In genomic region chr2:223083402-223084070, GRCh38 we compare ENCODE assay signal across 24 cellular contexts. TPM values are rescaled to one million over a fixed set of nuclear protein-coding genes. Genes with fewer than 3 reads are reported as not detected.
"Had no signal": no experiment of that assay in that cellular context is flagged by ENCODE, and none has a peak within 500 bp of the region (broad histone marks: within the 10 kb centered on the region; RNA-seq: fewer than 3 reads in every experiment).

No MANE protein-coding gene starts in this region.

- H3K27ac ChIP-seq: coronary artery, dorsolateral prefrontal cortex, gastrocnemius medialis, heart right ventricle, left lung, lower lobe of right lung had no signal

- ATAC-seq: esophagus mucosa, gastrocnemius medialis, heart right ventricle, left cardiac atrium, left lung, left ventricle myocardium superior, lower lobe of right lung, mucosa of descending colon had no signal

- DNase-seq: dermis blood vessel endothelial cell; dorsolateral prefrontal cortex; effector CD4-positive, alpha-beta T cell; effector memory CD4-positive, alpha-beta T cell; foreskin melanocyte; gastrocnemius medialis; glutamatergic neuron; head of caudate nucleus; heart right ventricle; hippocampal formation; left cardiac atrium; left lung; left ventricle myocardium superior; lower lobe of right lung; mucosa of descending colon; naive B cell had no signal

- H3K4me1 ChIP-seq: left lung, lower lobe of right lung had no signal

- FAIRE-seq: colon, endothelial cell of umbilical vein, islet of Langerhans, keratinocyte had no signal

- H3K9me3 ChIP-seq: gastrocnemius medialis, heart right ventricle, left lung, lower lobe of right lung, mucosa of descending colon had no signal

- H3K27ac Mint-ChIP-seq: mesothelial cell of epicardium, naive B cell had no signal

- H3K4me3 ChIP-seq: coronary artery, dorsolateral prefrontal cortex, gastrocnemius medialis, heart right ventricle, left lung, lower lobe of right lung, mucosa of descending colon had no signal

- H3K4me3 Mint-ChIP-seq: mesothelial cell of epicardium, naive B cell had no signal

- H3K36me3 Mint-ChIP-seq: mesothelial cell of epicardium, naive B cell had no signal

- H3K4me1 Mint-ChIP-seq: naive B cell had no signal

- H3K27me3 ChIP-seq: dorsolateral prefrontal cortex, gastrocnemius medialis, heart right ventricle, left lung had no signal

- H3K36me3 ChIP-seq: gastrocnemius medialis, heart right ventricle, left lung, lower lobe of right lung had no signal

RNA-seq across cellular contexts. Expression of gene KCNE4, which starts 31.5 kb away (rescaled TPM):
- total RNA-seq: endothelial cell of umbilical vein, epithelial cell of proximal tubule had no signal
